18 cellular contexts compared by ENCODE assay signal in genomic region chr19:13045812-13046211, GRCh38. TPM values are rescaled to one million over a fixed set of nuclear protein-coding genes. Genes with fewer than 3 reads are reported as not detected.
"Had no signal": no experiment of that assay in that cellular context is flagged by ENCODE, and none has a peak within 500 bp of the region (broad histone marks: within the 10 kb centered on the region; RNA-seq: fewer than 3 reads in every experiment).

No MANE protein-coding gene starts in this region.

- H3K27me3 ChIP-seq: colonic mucosa, ovary had no signal

- H3K4me1 Mint-ChIP-seq: neural crest cell had no signal

- H3K9me3 ChIP-seq: colonic mucosa, ovary had no signal

- DNase-seq: activated CD4-positive, alpha-beta memory T cell treated with anti-CD3 and anti-CD28 coated beads, Interleukin-2, amount 10 ng/mL, durations not matched to agents 7 days and 5 days; activated gamma-delta T cell; activated T-cell treated with anti-CD3 and anti-CD28 coated beads, Interleukin-2, amount 50 U/mL, for 48 hours; aorta; colonic mucosa; effector CD8-positive, alpha-beta T cell; mesendoderm; ovary; stimulated activated CD4-positive, alpha-beta T cell treated with anti-CD3 and anti-CD28 coated beads, Interleukin-15, amount 100 ng/mL, for 24 hours; stimulated activated CD4-positive, alpha-beta T cell treated with anti-CD3 and anti-CD28 coated beads, Interleukin-4, amount 100 ng/mL, for 24 hours; stimulated activated naive CD8-positive, alpha-beta T cell treated with anti-CD3 and anti-CD28 coated beads, Interleukin-15, amount 100 ng/mL, for 72 hours; T-helper 9 cell; trophoblast cell had no signal

- H3K4me3 Mint-ChIP-seq: activated CD4-positive, alpha-beta memory T cell treated with anti-CD3 and anti-CD28 coated beads, Interleukin-2, amount 10 ng/mL, durations not matched to agents 7 days and 5 days; neural crest cell; stimulated activated naive CD8-positive, alpha-beta T cell treated with anti-CD3 and anti-CD28 coated beads, Interleukin-15, amount 100 ng/mL, for 72 hours had no signal

- ATAC-seq: left lobe of liver; stimulated activated naive CD8-positive, alpha-beta T cell treated with anti-CD3 and anti-CD28 coated beads, Interleukin-15, amount 100 ng/mL, for 72 hours had no signal

- H3K27ac Mint-ChIP-seq: activated CD4-positive, alpha-beta memory T cell treated with anti-CD3 and anti-CD28 coated beads, Interleukin-2, amount 10 ng/mL, durations not matched to agents 7 days and 5 days; activated naive CD8-positive, alpha-beta T cell; stimulated activated naive CD8-positive, alpha-beta T cell treated with anti-CD3 and anti-CD28 coated beads, Interleukin-15, amount 100 ng/mL, for 72 hours had no signal

- H3K36me3 ChIP-seq: cardiac muscle cell, colonic mucosa, ovary had no signal

- H3K4me3 ChIP-seq: cardiac muscle cell, colonic mucosa, ovary had no signal

- H3K4me1 ChIP-seq: colonic mucosa had no signal

- H3K36me3 Mint-ChIP-seq: activated naive CD8-positive, alpha-beta T cell had no signal

- H3K27me3 Mint-ChIP-seq: activated naive CD8-positive, alpha-beta T cell had no signal

- H3K9me3 Mint-ChIP-seq: activated CD4-positive, alpha-beta memory T cell treated with anti-CD3 and anti-CD28 coated beads, Interleukin-2, amount 10 ng/mL, durations not matched to agents 7 days and 5 days; neural crest cell; stimulated activated naive CD8-positive, alpha-beta T cell treated with anti-CD3 and anti-CD28 coated beads, Interleukin-15, amount 100 ng/mL, for 72 hours had no signal

- H3K27ac ChIP-seq: cardiac muscle cell, colonic mucosa, ovary had no signal

RNA-seq across cellular contexts. Expression of gene NFIX, which starts 50.5 kb away (rescaled TPM):
- total RNA-seq: cardiac muscle cell had no signal

RNA-seq across cellular contexts. Expression of gene LYL1, which starts 56.8 kb away (rescaled TPM):
- total RNA-seq: SK-MEL-5 had no signal
